Comparison of ENCODE assay signal across 1 cellular context in the genomic region with DNA sequence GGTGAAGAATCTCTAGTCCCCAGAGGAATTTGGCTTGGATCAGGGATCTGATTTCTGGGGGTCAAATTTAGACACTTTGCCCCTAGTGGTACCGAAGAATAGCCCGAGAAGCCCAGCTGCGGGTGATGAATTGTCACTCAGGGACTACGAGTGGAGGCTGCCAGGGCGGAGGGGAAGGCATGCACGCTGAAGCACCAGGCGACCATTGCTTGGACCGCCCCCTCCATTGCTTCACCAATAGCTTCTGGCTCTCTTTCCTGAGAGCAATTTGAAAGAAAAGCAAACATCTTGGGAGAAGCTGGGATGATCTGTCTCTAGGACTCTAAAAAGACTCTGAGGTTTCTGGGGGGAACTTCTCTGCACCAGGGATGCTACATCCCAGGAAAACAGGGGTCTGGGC.
TF ChIP-seq lines count a peak whose summit lies in the region.

No MANE protein-coding gene starts in this region.

TF ChIP-seq in IMR-90, 13 proteins besides CTCF, POLR2A, EP300 and RAD21:
- TF ChIP-seq, protein P1, sequence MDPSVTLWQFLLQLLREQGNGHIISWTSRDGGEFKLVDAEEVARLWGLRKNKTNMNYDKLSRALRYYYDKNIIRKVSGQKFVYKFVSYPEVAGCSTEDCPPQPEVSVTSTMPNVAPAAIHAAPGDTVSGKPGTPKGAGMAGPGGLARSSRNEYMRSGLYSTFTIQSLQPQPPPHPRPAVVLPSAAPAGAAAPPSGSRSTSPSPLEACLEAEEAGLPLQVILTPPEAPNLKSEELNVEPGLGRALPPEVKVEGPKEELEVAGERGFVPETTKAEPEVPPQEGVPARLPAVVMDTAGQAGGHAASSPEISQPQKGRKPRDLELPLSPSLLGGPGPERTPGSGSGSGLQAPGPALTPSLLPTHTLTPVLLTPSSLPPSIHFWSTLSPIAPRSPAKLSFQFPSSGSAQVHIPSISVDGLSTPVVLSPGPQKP (IDR thresholded peaks at IDR 0.05; ENCODE audit: borderline replicate concordance, low read depth, low read length), result no peak
- TF ChIP-seq NFE2L2 (IDR thresholded peaks at IDR 0.05; ENCODE audit: low read depth, low read length), result no peak
- TF ChIP-seq RCOR1 (IDR thresholded peaks at IDR 0.05; ENCODE audit: insufficient replicate concordance, low read length), result no peak
- no peak for TF ChIP-seq CHD1 (IDR thresholded peaks at IDR 0.05; ENCODE audit: low read depth, low read length)
- TF ChIP-seq RFX5 (IDR thresholded peaks at IDR 0.05; ENCODE audit: low read depth, low read length), result no peak
